27 cellular contexts compared by ENCODE assay signal in genomic region chr14:68343534-68344093, GRCh38.
"Had no signal": no experiment of that assay in that cellular context is flagged by ENCODE, and none has a peak within 500 bp of the region (broad histone marks: within the 10 kb centered on the region; RNA-seq: fewer than 3 reads in every experiment).

No MANE protein-coding gene starts in this region.

- H3K27me3 ChIP-seq: breast epithelium, foreskin keratinocyte, hepatocyte, stomach, suprapubic skin, tibial nerve, uterus had no signal

- H3K36me3 Mint-ChIP-seq: stimulated activated effector memory CD8-positive, alpha-beta T cell treated with anti-CD3 and anti-CD28 coated beads, Interleukin-12 subunit alpha, Interleukin-12 subunit beta, amount 100 ng/mL, for 72 hours had no signal

- DNase-seq: activated B cell treated with CpG ODN at 0.5 μM for 24 hours; activated CD4-positive, alpha-beta T cell treated with anti-CD3 and anti-CD28 coated beads for 36 hours; activated CD4-positive, alpha-beta T cell treated with anti-CD3 and anti-CD28 coated beads, Interleukin-2, amount 50 U/mL, for 4 hours; activated CD8-positive, alpha-beta memory T cell treated with anti-CD3 and anti-CD28 coated beads, Interleukin-2, amount 50 U/mL, for 48 hours; activated effector memory CD4-positive, alpha-beta T cell treated with Interleukin-2 at 50 U/mL for 16 hours; activated naive CD4-positive, alpha-beta T cell treated with anti-CD3 and anti-CD28 coated beads for 36 hours; activated naive CD8-positive, alpha-beta T cell treated with anti-CD3 and anti-CD28 coated beads, Interleukin-2, amount 10 ng/mL, durations not matched to agents 7 days and 5 days; activated T-cell treated with anti-CD3 and anti-CD28 coated beads, Interleukin-2, amount 50 U/mL, for 48 hours; amniotic stem cell; effector memory CD4-positive, alpha-beta T cell; foreskin keratinocyte; left cardiac atrium; mucosa of descending colon; posterior cingulate gyrus; small intestine; stimulated activated CD4-positive, alpha-beta T cell treated with anti-CD3 and anti-CD28 coated beads, Interleukin-2, amount 100 ng/mL, for 24 hours; stomach; T1000; uterus had no signal

- H3K27ac ChIP-seq: breast epithelium, foreskin keratinocyte, hepatocyte, stomach, suprapubic skin, tibial nerve, uterus had no signal

- H3K4me1 ChIP-seq: breast epithelium, foreskin keratinocyte, suprapubic skin, uterus had no signal

- H3K9me3 Mint-ChIP-seq: central memory CD8-positive, alpha-beta T cell had no signal

- H3K4me3 ChIP-seq: breast epithelium, hepatocyte, mucosa of descending colon, stomach, suprapubic skin, tibial nerve, uterus had no signal

- H3K4me2 ChIP-seq: hepatocyte had no signal

- H3K4me3 Mint-ChIP-seq: activated B cell treated with CpG ODN at 0.5 μM for 24 hours; activated CD4-positive, alpha-beta T cell treated with anti-CD3 and anti-CD28 coated beads for 36 hours; activated naive CD4-positive, alpha-beta T cell treated with anti-CD3 and anti-CD28 coated beads for 36 hours; activated naive CD8-positive, alpha-beta T cell treated with anti-CD3 and anti-CD28 coated beads, Interleukin-2, amount 10 ng/mL, durations not matched to agents 7 days and 5 days; central memory CD8-positive, alpha-beta T cell; neural crest cell; stimulated activated effector memory CD8-positive, alpha-beta T cell treated with anti-CD3 and anti-CD28 coated beads, Interleukin-12 subunit alpha, Interleukin-12 subunit beta, amount 100 ng/mL, for 72 hours had no signal

- H3K27ac Mint-ChIP-seq: activated B cell treated with CpG ODN at 0.5 μM for 24 hours; activated CD4-positive, alpha-beta T cell treated with anti-CD3 and anti-CD28 coated beads for 36 hours; activated naive CD4-positive, alpha-beta T cell treated with anti-CD3 and anti-CD28 coated beads for 36 hours; activated naive CD8-positive, alpha-beta T cell treated with anti-CD3 and anti-CD28 coated beads, Interleukin-2, amount 10 ng/mL, durations not matched to agents 7 days and 5 days; stimulated activated effector memory CD8-positive, alpha-beta T cell treated with anti-CD3 and anti-CD28 coated beads, Interleukin-12 subunit alpha, Interleukin-12 subunit beta, amount 100 ng/mL, for 72 hours had no signal

- H3K9me3 ChIP-seq: breast epithelium, mucosa of descending colon, stomach, suprapubic skin, tibial nerve, uterus had no signal

- H3K36me3 ChIP-seq: breast epithelium, stomach, suprapubic skin, tibial nerve, uterus had no signal

- ATAC-seq: activated CD4-positive, alpha-beta T cell treated with anti-CD3 and anti-CD28 coated beads for 36 hours; foreskin keratinocyte; left cardiac atrium; mucosa of descending colon; sciatic nerve; stimulated activated effector memory CD8-positive, alpha-beta T cell treated with anti-CD3 and anti-CD28 coated beads, Interleukin-12 subunit alpha, Interleukin-12 subunit beta, amount 100 ng/mL, for 72 hours had no signal

- H3K27me3 Mint-ChIP-seq: activated B cell treated with CpG ODN at 0.5 μM for 24 hours; activated CD4-positive, alpha-beta T cell treated with anti-CD3 and anti-CD28 coated beads for 36 hours; activated naive CD8-positive, alpha-beta T cell treated with anti-CD3 and anti-CD28 coated beads, Interleukin-2, amount 10 ng/mL, durations not matched to agents 7 days and 5 days; central memory CD8-positive, alpha-beta T cell had no signal

- H3K79me2 ChIP-seq: hepatocyte had no signal
